7 cellular contexts compared by ENCODE assay signal in genomic region chr2:48471048-48471474, GRCh38. TPM values are rescaled to one million over a fixed set of nuclear protein-coding genes. Genes with fewer than 3 reads are reported as not detected.
DNase-seq lines count a peak whose midpoint lies in the region; ATAC-seq, FAIRE-seq and TF ChIP-seq lines count a peak whose summit lies in the region.

No MANE protein-coding gene starts in this region.

- intact Hi-C loops in prostate gland (cut with DNase I), result loop anchor here (5.0 to 10.0 kb wide), 2 partner anchors 61 to 114 kb away; partner anchors contain the start of gene STON1

- 29 to 30% methylated on average over 4 of the region's 4 CpGs for WGBS in gastroesophageal sphincter (ENCODE audit: low coverage in 1 of 2), 2 donors
- 21% methylated on average over 4 of the region's 4 CpGs for WGBS in prostate gland

- TF ChIP-seq EP300 in gastroesophageal sphincter (IDR thresholded peaks at IDR 0.05), result no peak

- TF ChIP-seq POLR2A in gastroesophageal sphincter (IDR thresholded peaks at IDR 0.05) (no peak), prostate gland (IDR thresholded peaks at IDR 0.05) (no peak), GM12892 (IDR thresholded peaks at IDR 0.05; ENCODE audit: low read depth, low read length) (no peak)

- H3K27ac ChIP-seq in RWPE2 (ENCODE audit: poor library complexity, severe bottlenecking) (no peak overlapping the region), gastroesophageal sphincter (peak overlapping the region; percentile 67 to 89 (median 78)), prostate gland (peak overlapping the region; percentile 29 to 64)

- TF ChIP-seq CTCF in RWPE2 (IDR thresholded peaks at IDR 0.05; ENCODE audit: poor library complexity, severe bottlenecking) (peak; percentile 83), gastroesophageal sphincter (IDR thresholded peaks at IDR 0.05) (peak; percentile 65 to 90 (median 79)), prostate gland (IDR thresholded peaks at IDR 0.05) (peak; percentile 43 to 88 (median 75))

- DNase-seq in HPDE6-E6E7 (ENCODE audit: extremely low spot score) (peak; percentile 11), RWPE2 (ENCODE audit: low spot score) (no peak), prostate gland (ENCODE audit: low spot score) (peak; percentile 68), GM12892 (ENCODE audit: insufficient read length) (no peak), GOT3 (lab: John Stamatoyannopoulos, UW) (no peak)

- H3K36me3 ChIP-seq in RWPE2 (ENCODE audit: low read depth) (peaks cover 29% of the 10 kb centered on the region), gastroesophageal sphincter (peaks cover 0 to 29% of the 10 kb centered on the region in 2 donors), prostate gland (no peaks in the 10 kb centered on the region)

- H3K27me3 ChIP-seq in RWPE2 (ENCODE audit: insufficient read depth, poor library complexity, severe bottlenecking), result no peaks in the 10 kb centered on the region
- H3K27me3 ChIP-seq in gastroesophageal sphincter, result no peaks in the 10 kb centered on the region
- H3K27me3 ChIP-seq in prostate gland (replicated peaks; ENCODE audit: insufficient read depth), result no peaks in the 10 kb centered on the region

- H3K4me3 ChIP-seq in RWPE2 (ENCODE audit: severe bottlenecking), result no peak overlapping the region
- H3K4me3 ChIP-seq in gastroesophageal sphincter, result no peak overlapping the region
- H3K4me3 ChIP-seq in prostate gland, result no peak overlapping the region

- ATAC-seq in RWPE2 (ENCODE audit: low read depth), result peak; percentile 87
- ATAC-seq in gastroesophageal sphincter, result peak; percentile 49
- no peak for ATAC-seq in HG02885 (IDR thresholded peaks at IDR 0.05; ENCODE audit: poor library complexity, unreplicated experiment)

- H3K9me3 ChIP-seq in RWPE2 (ENCODE audit: severe bottlenecking) (no peaks in the 10 kb centered on the region), gastroesophageal sphincter (no peaks in the 10 kb centered on the region), prostate gland (no peaks in the 10 kb centered on the region)

- H3K4me1 ChIP-seq in RWPE2 (ENCODE audit: insufficient read depth, poor library complexity, severe bottlenecking), result no peaks in the 10 kb centered on the region
- H3K4me1 ChIP-seq in gastroesophageal sphincter, result peaks cover 5 to 49% (median 14%) of the 10 kb centered on the region in 3 donors
- H3K4me1 ChIP-seq in prostate gland (replicated peaks), result no peaks in the 10 kb centered on the region

- no peak for FAIRE-seq in GM12892 (lab: Jason Lieb, UNC)

RNA-seq across cellular contexts. Expression of gene PPP1R21, which starts 30.5 kb away (rescaled TPM):
- 10 to 100 TPM; 45.0 to 73.8 (median 58.8) TPM for total RNA-seq in gastroesophageal sphincter
- total RNA-seq in prostate gland, result 10 to 100 TPM; 52.8 to 56.2 TPM
- 28.1 TPM for polyA plus RNA-seq in GM12892 (2012; ENCODE audit: missing spikeins)

RNA-seq across cellular contexts. Expression of gene STON1, which starts 58.9 kb away (rescaled TPM):
- total RNA-seq in gastroesophageal sphincter (100 to 1,000 TPM; 118 to 263 (median 158) TPM), prostate gland (10 to 100 TPM; 34.0 to 48.7 TPM)
- 0.68 TPM for polyA plus RNA-seq in GM12892 (2012; ENCODE audit: missing spikeins)

Comparison
In these comparisons a context has a peak if more than half of its experiments do, and no peak if none do; other contexts are left out.
1. DNase-seq: peak in HPDE6-E6E7 (single experiment) and prostate gland (single experiment); none in RWPE2 (single experiment), GM12892 (single experiment) and GOT3 (single experiment).
2. Peak in every context shown above with its lines, with median percentiles within 50 percentile points of each other: CTCF ChIP-seq.